In the genomic region with DNA sequence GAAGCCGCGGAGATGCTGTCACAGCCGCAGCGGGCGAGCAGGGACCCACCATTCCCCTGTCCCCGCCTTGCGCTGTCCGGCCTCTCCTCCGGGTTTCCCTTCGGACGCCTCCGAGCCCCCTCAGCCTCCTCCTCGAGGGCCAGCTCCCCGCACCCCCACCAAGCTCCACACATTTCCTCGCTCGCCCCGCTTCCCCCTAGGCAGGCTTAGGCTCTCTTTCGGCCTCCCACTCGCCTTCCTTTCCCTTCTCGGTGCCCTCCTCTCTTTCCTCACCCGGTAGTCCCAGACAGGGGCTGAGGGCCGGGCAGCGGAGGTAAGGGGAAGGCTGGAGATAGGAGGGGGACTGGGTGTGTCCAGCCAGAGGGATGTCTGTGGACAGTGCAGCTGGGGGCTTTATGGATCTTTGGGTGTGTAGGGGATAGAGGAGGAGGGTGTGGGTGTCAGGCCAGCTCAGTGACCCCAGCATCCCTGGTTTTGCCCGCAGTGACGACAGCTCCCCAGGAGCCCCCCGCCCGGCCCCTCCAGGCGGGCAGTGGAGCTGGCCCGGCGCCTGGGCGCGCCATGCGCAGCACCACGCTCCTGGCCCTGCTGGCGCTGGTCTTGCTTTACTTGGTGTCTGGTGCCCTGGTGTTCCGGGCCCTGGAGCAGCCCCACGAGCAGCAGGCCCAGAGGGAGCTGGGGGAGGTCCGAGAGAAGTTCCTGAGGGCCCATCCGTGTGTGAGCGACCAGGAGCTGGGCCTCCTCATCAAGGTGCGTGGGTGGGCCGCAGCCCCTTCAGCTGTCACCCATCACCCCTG, we compare ENCODE assay signal across 9 cellular contexts. TPM values are rescaled to one million over a fixed set of nuclear protein-coding genes. Genes with fewer than 3 reads are reported as not detected.
DNase-seq lines count a peak whose midpoint lies in the region; ATAC-seq and TF ChIP-seq lines count a peak whose summit lies in the region.
"Had no signal": no experiment of that assay in that cellular context is flagged by ENCODE, and none has a peak within 500 bp of the region (broad histone marks: within the 10 kb centered on the region; RNA-seq: fewer than 3 reads in every experiment).

No MANE protein-coding gene starts in this region.

- H4K12ac ChIP-seq in trophoblast cell (ENCODE audit: low read depth, low read length), result no peak overlapping the region

- H3K4me2 ChIP-seq in MM.1S (ENCODE audit: low read depth, low read length), result peak overlapping the region; percentile 12; the same call in 1 of the 2 replicates
- peak overlapping the region; percentile 43 for H3K4me2 ChIP-seq in trophoblast cell (ENCODE audit: low read length)

- DNase-seq in CD1c-positive myeloid dendritic cell (ENCODE audit: extremely low spot score) (peak; percentile 40), MM.1S (peak; percentile 4), esophagus muscularis mucosa (ENCODE audit: extremely low spot score) (no peak), trophoblast cell (no peak), DMS53 treated with DMSO at 0.1 percent for 48 hours (lab: John Stamatoyannopoulos, UW; ENCODE audit: unreplicated experiment) (no peak)
- DNase-seq: T1000 had no signal

- no peak overlapping the region for H3K4ac ChIP-seq in trophoblast cell (ENCODE audit: low read depth, low read length)

- H4K8ac ChIP-seq in trophoblast cell (ENCODE audit: low read depth, low read length), result no peak overlapping the region

- no peaks in the 10 kb centered on the region for H3K36me3 ChIP-seq in MM.1S (replicated peaks; ENCODE audit: insufficient read depth, low read length)
- H3K36me3 ChIP-seq in esophagus muscularis mucosa, result peaks cover 0 to 16% (median 6%) of the 10 kb centered on the region in 4 donors
- peaks cover 6 to 11% of the 10 kb centered on the region in 2 experiments for H3K36me3 ChIP-seq in trophoblast cell (ENCODE audit: control insufficient read depth in 1 of 2, insufficient read depth in 2 of 2, low read length in 2 of 2)

- no peaks in the 10 kb centered on the region for H3K9me3 ChIP-seq in MM.1S (replicated peaks; ENCODE audit: insufficient read depth, low read length)
- H3K9me3 ChIP-seq in esophagus muscularis mucosa, result no peaks in the 10 kb centered on the region
- H3K9me3 ChIP-seq in trophoblast cell (ENCODE audit: insufficient read depth, low read depth, low read length), result peaks cover 11% of the 10 kb centered on the region

- H3K23ac ChIP-seq in trophoblast cell (ENCODE audit: low read length), result no peak overlapping the region

- TF ChIP-seq CTCF in MM.1S (IDR thresholded peaks at IDR 0.05; ENCODE audit: low read length) (no peak), esophagus muscularis mucosa (IDR thresholded peaks at IDR 0.05) (no peak)

- no peak overlapping the region for H2AK5ac ChIP-seq in trophoblast cell (ENCODE audit: low read length)

- WGBS in esophagus muscularis mucosa, result 29% methylated on average over 16 of the region's 42 CpGs
- no CpG with 5 or more reads among the region's 42 CpGs for WGBS in trophoblast cell (ENCODE audit: extremely low coverage, insufficient coverage, insufficient read length)

- intact Hi-C loops in esophagus muscularis mucosa (cut with DNase I), result no loop called here

- no peak overlapping the region for H2BK5ac ChIP-seq in trophoblast cell (ENCODE audit: low read depth, low read length, poor library complexity)

- ATAC-seq in HG02571 (IDR thresholded peaks at IDR 0.05; ENCODE audit: unreplicated experiment) (no peak), HG02852 (IDR thresholded peaks at IDR 0.05; ENCODE audit: unreplicated experiment) (no peak), GM21528 (IDR thresholded peaks at IDR 0.05; ENCODE audit: low FRiP score, unreplicated experiment) (no peak)

- no peaks in the 10 kb centered on the region for H4K20me1 ChIP-seq in MM.1S (ENCODE audit: insufficient read depth, low read length)

- H3F3A ChIP-seq in MM.1S (ENCODE audit: insufficient read depth, low read length), result 0 out of 2 replicates have a peak, but pooled peaks cover 5% of the 10 kb centered on the region

- no peak for TF ChIP-seq EP300 in esophagus muscularis mucosa (IDR thresholded peaks at IDR 0.05)

- H3K9ac ChIP-seq in MM.1S (ENCODE audit: low read length), result no peak overlapping the region
- H3K9ac ChIP-seq in trophoblast cell (ENCODE audit: low read length), result no peak overlapping the region

- H3K27ac ChIP-seq in MM.1S (ENCODE audit: low read length), result no peak overlapping the region
- H3K27ac ChIP-seq in esophagus muscularis mucosa (replicated peaks in 1 of 4), result no peak overlapping the region
- no peak overlapping the region for H3K27ac ChIP-seq in trophoblast cell (ENCODE audit: low read depth, low read length)

- H3K79me2 ChIP-seq in MM.1S (ENCODE audit: low read length) (no peaks in the 10 kb centered on the region), trophoblast cell (ENCODE audit: control insufficient read depth, insufficient read depth, low read length, poor library complexity) (no peaks in the 10 kb centered on the region)

- no peak overlapping the region for H3K4me3 ChIP-seq in MM.1S (ENCODE audit: low read length)
- H3K4me3 ChIP-seq in esophagus muscularis mucosa, result peak overlapping the region; percentile 43 to 56 (median 50)
- no peak overlapping the region for H3K4me3 ChIP-seq in trophoblast cell (ENCODE audit: low read depth, low read length)

- H3K79me1 ChIP-seq in trophoblast cell (ENCODE audit: low read length), result no peaks in the 10 kb centered on the region

- no peaks in the 10 kb centered on the region for H3K9me2 ChIP-seq in MM.1S (replicated peaks; ENCODE audit: insufficient read depth, low read length)

- H2BK120ac ChIP-seq in trophoblast cell (ENCODE audit: insufficient read depth, low read length, poor library complexity), result no peak overlapping the region

- H2AFZ ChIP-seq in MM.1S (ENCODE audit: low read length) (no peak overlapping the region), trophoblast cell (ENCODE audit: insufficient read depth, low read length, poor library complexity) (no peak overlapping the region)

- no peak overlapping the region for H3K14ac ChIP-seq in trophoblast cell (ENCODE audit: low read length)

- TF ChIP-seq POLR2A in esophagus muscularis mucosa (IDR thresholded peaks at IDR 0.05; ENCODE audit: low read depth), result no peak

- H2BK12ac ChIP-seq in trophoblast cell (ENCODE audit: low read length), result no peak overlapping the region

- no peak overlapping the region for H4K91ac ChIP-seq in trophoblast cell (ENCODE audit: low read depth, low read length)

- no peak overlapping the region for H3K18ac ChIP-seq in trophoblast cell (ENCODE audit: low read length)

- H3K27me3 ChIP-seq in MM.1S (replicated peaks; ENCODE audit: insufficient read depth, low read length) (peaks cover 65% of the 10 kb centered on the region), esophagus muscularis mucosa (peaks cover 9 to 80% (median 46%) of the 10 kb centered on the region in 4 donors), trophoblast cell (ENCODE audit: insufficient read depth, low read length) (peaks cover 64% of the 10 kb centered on the region)

- H3K4me1 ChIP-seq in MM.1S (ENCODE audit: low read length), result no peaks in the 10 kb centered on the region
- H3K4me1 ChIP-seq in esophagus muscularis mucosa, result peaks cover 16 to 30% (median 22%) of the 10 kb centered on the region in 4 donors
- H3K4me1 ChIP-seq in trophoblast cell (ENCODE audit: control insufficient read depth in 1 of 2, insufficient read depth in 2 of 2, low read length in 2 of 2), result peaks cover 2 to 6% of the 10 kb centered on the region in 2 experiments

RNA-seq across cellular contexts. Expression of gene KCNK4, which starts 1.6 kb away (rescaled TPM):
- not detected for total RNA-seq in esophagus muscularis mucosa
- polyA plus RNA-seq in trophoblast cell (2013), result 0.05 and 0.08 TPM in 2 replicates

RNA-seq across cellular contexts. Expression of gene GPR137, which starts 7.0 kb away (rescaled TPM):
- total RNA-seq in esophagus muscularis mucosa, result 10 to 100 TPM; 20.9 to 36.1 (median 25.4) TPM
- polyA plus RNA-seq in trophoblast cell (2013), result 35.4 and 37.0 TPM in 2 replicates

RNA-seq across cellular contexts. Expression of gene CATSPERZ, which starts 7.5 kb away (rescaled TPM):
- total RNA-seq in esophagus muscularis mucosa, result under 1 TPM in 1 of 4 donors, not detected in 3; 0.80 TPM
- 1.0 and 1.2 TPM in 2 replicates for polyA plus RNA-seq in trophoblast cell (2013)

RNA-seq across cellular contexts. Expression of gene BAD, which starts 8.2 kb away (rescaled TPM):
- 100 to 1,000 TPM in 3 of 4 donors, 10 to 100 TPM in 1; 99.3 to 138 (median 122) TPM for total RNA-seq in esophagus muscularis mucosa
- polyA plus RNA-seq in trophoblast cell (2013), result 48.1 and 49.0 TPM in 2 replicates

RNA-seq across cellular contexts. Expression of gene ESRRA, which starts 12.7 kb away (rescaled TPM):
- total RNA-seq in esophagus muscularis mucosa, result 10 to 100 TPM; 63.5 to 95.8 (median 76.1) TPM
- 20.9 and 21.0 TPM in 2 replicates for polyA plus RNA-seq in trophoblast cell (2013)

Comparison
In these comparisons a context has a peak if more than half of its experiments do, and no peak if none do; other contexts are left out.
1. DNase-seq: peak in CD1c-positive myeloid dendritic cell (single experiment) and MM.1S (single experiment); none in esophagus muscularis mucosa (single experiment), trophoblast cell (0 of 2) and DMS53 treated with DMSO at 0.1 percent for 48 hours (single experiment).
2. H3K4me3 ChIP-seq: peak in esophagus muscularis mucosa (4 of 4); none in MM.1S (single experiment) and trophoblast cell (single experiment).